Comparison of ENCODE assay signal across 13 cellular contexts in the genomic region with DNA sequence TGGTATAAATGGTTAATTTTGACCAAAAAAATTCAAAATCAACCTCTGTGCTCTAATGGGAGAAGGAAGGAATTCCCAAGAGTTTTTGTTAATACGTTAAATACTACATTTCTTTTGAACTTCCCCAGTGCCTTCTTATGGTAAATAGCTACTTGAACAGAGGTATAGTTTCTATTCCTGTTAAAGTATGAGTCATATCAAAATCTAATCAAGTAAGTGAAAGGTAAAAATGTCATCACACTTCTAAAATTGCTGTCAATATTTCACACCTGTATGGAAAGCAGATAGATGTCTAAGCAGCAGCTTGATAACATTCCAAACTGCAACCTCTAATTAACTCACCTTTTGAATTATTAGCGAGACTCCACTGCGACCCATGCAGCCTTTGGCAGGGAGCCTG.
DNase-seq lines count a peak whose midpoint lies in the region; ATAC-seq and TF ChIP-seq lines count a peak whose summit lies in the region.
"Had no signal": no experiment of that assay in that cellular context is flagged by ENCODE, and none has a peak within 500 bp of the region (broad histone marks: within the 10 kb centered on the region; RNA-seq: fewer than 3 reads in every experiment).

No MANE protein-coding gene starts in this region.

- H3K27me3 ChIP-seq in heart right ventricle, result no peaks in the 10 kb centered on the region
- H3K27me3 ChIP-seq: sigmoid colon, tibial nerve had no signal

- H3K27ac ChIP-seq in heart right ventricle, result no peak overlapping the region
- H3K27ac ChIP-seq: sigmoid colon, tibial nerve had no signal

- no peaks in the 10 kb centered on the region for H3K36me3 ChIP-seq in heart right ventricle
- H3K36me3 ChIP-seq: sigmoid colon, tibial nerve had no signal

- no peak overlapping the region for H3K4me3 ChIP-seq in heart right ventricle
- H3K4me3 ChIP-seq: sigmoid colon, tibial nerve had no signal

- H3K4me1 ChIP-seq in heart right ventricle, result no peaks in the 10 kb centered on the region
- H3K4me1 ChIP-seq: sigmoid colon, tibial nerve had no signal

- no peak for DNase-seq in NCI-H526 treated with DMSO at 0.1 percent for 48 hours (lab: John Stamatoyannopoulos, UW)
- no peak for DNase-seq in hypothalamus (lab: John Stamatoyannopoulos, UW)
- DNase-seq in NCI-H1092 treated with DMSO at 0.1 percent for 48 hours (lab: John Stamatoyannopoulos, UW), result no peak
- no peak for DNase-seq in heart right ventricle
- DNase-seq: DND-41; MV-4-11; naive thymus-derived CD8-positive, alpha-beta T cell; sigmoid colon had no signal

- peak; percentile 85 for ATAC-seq in GM18498 (IDR thresholded peaks at IDR 0.05; ENCODE audit: unreplicated experiment)
- ATAC-seq in GM19455 (IDR thresholded peaks at IDR 0.05; ENCODE audit: unreplicated experiment), result peak; percentile 84
- peak; percentile 86 for ATAC-seq in HG02870 (IDR thresholded peaks at IDR 0.05; ENCODE audit: unreplicated experiment)
- peak; percentile 85 for ATAC-seq in HG03565 (IDR thresholded peaks at IDR 0.05; ENCODE audit: unreplicated experiment)
- no peak for ATAC-seq in heart right ventricle
- ATAC-seq: naive thymus-derived CD8-positive, alpha-beta T cell had no signal

- intact Hi-C loops in heart right ventricle (cut with DNase I), result no loop called here

- no peak for TF ChIP-seq CTCF in heart right ventricle (IDR thresholded peaks at IDR 0.05)

- WGBS in heart right ventricle, 2 donors, result 73 to 78% methylated on average over 3 of the region's 3 CpGs

- peaks cover 0 to 13% (median 0%) of the 10 kb centered on the region in 11 donors for H3K9me3 ChIP-seq in heart right ventricle
- H3K9me3 ChIP-seq: tibial nerve had no signal

Comparison
In these comparisons a context has a peak if more than half of its experiments do, and no peak if none do; other contexts are left out.
1. ATAC-seq: peak in GM18498 (single experiment), GM19455 (single experiment), HG02870 (single experiment) and HG03565 (single experiment); none in heart right ventricle (0 of 8).